ENCODE assay signal across 1 cellular context in genomic region chr10:5812283-5813090, GRCh38.
TF ChIP-seq lines count a peak whose summit lies in the region.

No MANE protein-coding gene starts in this region.

TF ChIP-seq in GM23338, 12 proteins besides CTCF, POLR2A, EP300 and RAD21 (continued from another document):
- no peak for TF ChIP-seq ZNF462 (CRISPR knock-in tag; IDR thresholded peaks at IDR 0.05)
- no peak for TF ChIP-seq NANOG (IDR thresholded peaks at IDR 0.05; ENCODE audit: borderline replicate concordance)
- TF ChIP-seq POLR2AphosphoS5 (IDR thresholded peaks at IDR 0.05; ENCODE audit: low read depth) = no peak
- no peak for TF ChIP-seq ZNF114 (CRISPR knock-in tag; IDR thresholded peaks at IDR 0.05)
- TF ChIP-seq ZNF331 (CRISPR knock-in tag; IDR thresholded peaks at IDR 0.05; ENCODE audit: low read depth) = no peak
